9 cellular contexts compared by ENCODE assay signal in the genomic region with DNA sequence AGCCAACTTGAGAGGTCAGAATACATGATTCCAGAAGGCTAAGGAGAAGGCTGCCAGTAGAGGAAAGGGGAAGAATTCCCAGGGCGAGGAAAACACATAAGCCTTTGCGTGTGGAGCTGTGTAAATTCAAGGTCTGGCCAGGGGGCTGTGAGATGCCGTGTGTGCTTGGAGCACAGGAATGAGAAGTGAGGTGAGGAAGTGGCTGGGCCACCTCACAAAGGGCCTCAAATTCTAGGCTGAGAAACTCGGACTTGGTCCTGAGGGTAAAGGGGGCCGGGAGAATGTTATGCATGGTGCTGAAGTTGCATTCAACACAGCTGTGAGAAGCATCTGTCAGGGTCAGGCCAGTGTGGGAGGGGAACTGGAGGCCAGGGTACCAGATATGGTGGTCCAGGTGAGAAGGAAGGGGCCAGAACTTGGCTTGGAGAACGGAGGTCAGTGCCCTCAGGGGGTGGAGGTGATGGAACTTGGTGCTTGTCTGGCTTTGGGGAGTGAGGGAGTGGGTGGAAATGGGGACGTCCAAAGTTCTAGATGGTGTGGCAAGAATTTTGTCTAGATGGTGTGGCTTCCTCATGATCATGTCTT. TPM values are rescaled to one million over a fixed set of nuclear protein-coding genes. Genes with fewer than 3 reads are reported as not detected.
DNase-seq lines count a peak whose midpoint lies in the region; ATAC-seq, FAIRE-seq and TF ChIP-seq lines count a peak whose summit lies in the region.
"Had no signal": no experiment of that assay in that cellular context is flagged by ENCODE, and none has a peak within 500 bp of the region (broad histone marks: within the 10 kb centered on the region; RNA-seq: fewer than 3 reads in every experiment).

No MANE protein-coding gene starts in this region.

- TF ChIP-seq EP300 in HepG2 (IDR thresholded peaks at IDR 0.05; ENCODE audit: low read depth in 2 of 2, low read length in 2 of 2) (no peak), HepG2 (CRISPR knock-in tag; IDR thresholded peaks at IDR 0.05; ENCODE audit: borderline replicate concordance) (no peak)

- TF ChIP-seq CTCF in astrocyte (IDR thresholded peaks at IDR 0.05; ENCODE audit: insufficient read depth, low read depth, low read length) (no peak), HepG2 (CRISPR knock-in tag; IDR thresholded peaks at IDR 0.05) (no peak), testis (IDR thresholded peaks at IDR 0.05) (no peak)

- intact Hi-C loops in HepG2 (cut with micrococcal nuclease; ENCODE audit: unreplicated experiment), result loop anchor here (1.0 to 10.0 kb wide), 2 partner anchors 51 to 117 kb away; partner anchors contain the start of gene ZNF579
- intact Hi-C loops in testis (cut with DNase I; ENCODE audit: low total_unique reads), result no loop called here

- H4K20me1 ChIP-seq in astrocyte (ENCODE audit: insufficient read depth, low read length), result peaks cover 14% of the 10 kb centered on the region
- H4K20me1 ChIP-seq in HepG2 (ENCODE audit: insufficient read depth, low read length), result no peaks in the 10 kb centered on the region

- H3K27ac Mint-ChIP-seq in T-helper 1 cell treated with Interleukin-12 subunit alpha and Interleukin-12 subunit beta and Interleukin-4 antibody, amounts not matched to agents 30 μg/mL and 1 μg/mL, for 36 hours, result peak overlapping the region; percentile 100
- H3K27ac Mint-ChIP-seq in astrocyte (ENCODE audit: unreplicated experiment), result peak overlapping the region; percentile 100

- WGBS in HepG2 (ENCODE audit: low lambda C conversion rate), result 37% methylated on average over 7 of the region's 7 CpGs
- 58 to 66% methylated on average over 7 of the region's 7 CpGs for WGBS in testis, 2 donors

- no peak overlapping the region for H2AFZ ChIP-seq in astrocyte (ENCODE audit: low read depth, low read length)
- H2AFZ ChIP-seq in HepG2 (ENCODE audit: low read length), result no peak overlapping the region

- H3K4me1 Mint-ChIP-seq in T-helper 1 cell treated with Interleukin-12 subunit alpha and Interleukin-12 subunit beta and Interleukin-4 antibody, amounts not matched to agents 30 μg/mL and 1 μg/mL, for 36 hours (ENCODE audit: low read depth), result peaks cover 46% of the 10 kb centered on the region
- H3K4me1 Mint-ChIP-seq in astrocyte (ENCODE audit: low read depth, unreplicated experiment), result peaks cover 22% of the 10 kb centered on the region

- H3K9me3 ChIP-seq in astrocyte (ENCODE audit: insufficient read depth, low read depth, low read length) (no peaks in the 10 kb centered on the region), HepG2 (ENCODE audit: low read length) (no peaks in the 10 kb centered on the region), testis (no peaks in the 10 kb centered on the region)

- CTCF ChIA-PET in HepG2 (lab: Yijun Ruan, JAX; ENCODE audit: low intra/inter-chr PET ratio, low total read pairs), result no interaction called here

- no peaks in the 10 kb centered on the region for H3K9me3 Mint-ChIP-seq in T-helper 1 cell treated with Interleukin-12 subunit alpha and Interleukin-12 subunit beta and Interleukin-4 antibody, amounts not matched to agents 30 μg/mL and 1 μg/mL, for 36 hours
- peaks cover 3% of the 10 kb centered on the region for H3K9me3 Mint-ChIP-seq in astrocyte (ENCODE audit: unreplicated experiment)

- peak overlapping the region; percentile 100 for H3K4me3 Mint-ChIP-seq in T-helper 1 cell treated with Interleukin-12 subunit alpha and Interleukin-12 subunit beta and Interleukin-4 antibody, amounts not matched to agents 30 μg/mL and 1 μg/mL, for 36 hours
- H3K4me3 Mint-ChIP-seq in astrocyte (ENCODE audit: unreplicated experiment), result peak overlapping the region; percentile 100

- no peaks in the 10 kb centered on the region for H3K36me3 ChIP-seq in astrocyte (ENCODE audit: insufficient read depth, low read length)
- H3K36me3 ChIP-seq in HepG2 (replicated peaks in 1 of 2; ENCODE audit: control insufficient read depth in 1 of 2, insufficient read depth in 2 of 2, low read length in 2 of 2), result no peaks in the 10 kb centered on the region
- no peaks in the 10 kb centered on the region for H3K36me3 ChIP-seq in testis (ENCODE audit: low read depth, missing control alignments)

- POLR2A ChIA-PET in HepG2 (lab: Yijun Ruan, JAX), result interaction anchor here (2.3 to 3.3 kb wide), 2 partner anchors 11 to 19 kb away, joined by 12 to 15 read pairs; partner anchors contain the start of genes U2AF2 and ZNF784

- no peak for TF ChIP-seq RAD21 in HepG2 (CRISPR knock-in tag; IDR thresholded peaks at IDR 0.05)

- TF ChIP-seq POLR2A in HepG2 (IDR thresholded peaks at IDR 0.05; ENCODE audit: insufficient read depth in 1 of 2, low read depth in 2 of 2, low read length in 2 of 2), result no peak
- TF ChIP-seq POLR2A in testis (IDR thresholded peaks at IDR 0.05), result no peak

- peaks cover 25% of the 10 kb centered on the region for H3K4me1 ChIP-seq in astrocyte (ENCODE audit: insufficient read depth, low read length)
- peaks cover 57% of the 10 kb centered on the region for H3K4me1 ChIP-seq in HepG2 (ENCODE audit: insufficient read depth, low read length)
- peaks cover 27% of the 10 kb centered on the region for H3K4me1 ChIP-seq in testis

- H3K9ac ChIP-seq in astrocyte (ENCODE audit: low read length) (peak overlapping the region; percentile 100), HepG2 (ENCODE audit: insufficient read depth, low read depth, low read length) (peak overlapping the region; percentile 99)

- BruUV-seq in HepG2 (replicated peaks; lab: Mats Ljungman, UMichigan), result no TSS peak

- in situ Hi-C loops in HepG2 (cut with HindIII; ENCODE audit: extremely low pct_ligation_motif_present, low pct_unique_long_range_greater_than_20kb), result no loop called here

- H3K27me3 Mint-ChIP-seq in T-helper 1 cell treated with Interleukin-12 subunit alpha and Interleukin-12 subunit beta and Interleukin-4 antibody, amounts not matched to agents 30 μg/mL and 1 μg/mL, for 36 hours (ENCODE audit: low read depth), result no peaks in the 10 kb centered on the region
- no peaks in the 10 kb centered on the region for H3K27me3 Mint-ChIP-seq in astrocyte (ENCODE audit: low read depth, unreplicated experiment)

- ATAC-seq in HepG2, result no peak
- no peak for ATAC-seq in GM18858 (IDR thresholded peaks at IDR 0.05; ENCODE audit: unreplicated experiment)

- H3K4me2 ChIP-seq in astrocyte (ENCODE audit: low read length), result peak overlapping the region; percentile 98
- H3K4me2 ChIP-seq in HepG2 (ENCODE audit: low read depth, low read length), result peak overlapping the region; percentile 98

- H3K27ac ChIP-seq in astrocyte (ENCODE audit: low read depth, low read length) (peak overlapping the region; percentile 96), HepG2 (ENCODE audit: extremely low read length, insufficient read depth, low read length) (peak overlapping the region; percentile 86), testis (peak overlapping the region in 1 of 2 donors; percentile 92)

- peaks cover 19% of the 10 kb centered on the region for H3K36me3 Mint-ChIP-seq in T-helper 1 cell treated with Interleukin-12 subunit alpha and Interleukin-12 subunit beta and Interleukin-4 antibody, amounts not matched to agents 30 μg/mL and 1 μg/mL, for 36 hours (ENCODE audit: low read depth)
- H3K36me3 Mint-ChIP-seq in astrocyte (ENCODE audit: low read depth, unreplicated experiment), result peaks cover 7% of the 10 kb centered on the region

- DNase-seq in T-helper 1 cell (no peak), astrocyte (ENCODE audit: low read depth) (no peak), HepG2 (ENCODE audit: low spot score) (no peak), testis (no peak), iPS-NIHi7 (ENCODE audit: extremely low spot score) (no peak), KG1 (lab: John Stamatoyannopoulos, UW) (no peak)

- H3K4me3 ChIP-seq in astrocyte (ENCODE audit: insufficient read depth, low read depth, low read length) (peak overlapping the region; percentile 99), HepG2 (replicated peaks in 1 of 3; ENCODE audit: insufficient read depth in 1 of 3, low read depth in 2 of 3, low read length in 3 of 3) (peak overlapping the region; percentile 93 to 100 (median 94)), testis (peak overlapping the region; percentile 88 to 99)

- H3K27me3 ChIP-seq in astrocyte (ENCODE audit: insufficient read depth, low read length), result no peaks in the 10 kb centered on the region
- no peaks in the 10 kb centered on the region; a peak in 1 of 5 replicates for H3K27me3 ChIP-seq in HepG2 (ENCODE audit: control insufficient read depth in 1 of 2, insufficient read depth in 2 of 2, low read length in 2 of 2)
- no peaks in the 10 kb centered on the region for H3K27me3 ChIP-seq in testis

- no peak for FAIRE-seq in astrocyte (lab: Jason Lieb, UNC)
- no peak for FAIRE-seq in HepG2 (lab: Jason Lieb, UNC)
- FAIRE-seq: A204.1 had no signal

- H3K79me2 ChIP-seq in astrocyte (ENCODE audit: insufficient read depth, low read length), result peaks cover 48% of the 10 kb centered on the region
- H3K79me2 ChIP-seq in HepG2 (ENCODE audit: insufficient read depth, low read length), result peaks cover 23% of the 10 kb centered on the region

RNA-seq across cellular contexts. Expression of gene ZNF580, which starts 4.9 kb away (rescaled TPM):
- 35.8 and 36.6 TPM in 2 replicates for total RNA-seq in astrocyte
- total RNA-seq in HepG2 (2016; rRNA removed; fragmentation: Illumina TruSeq; extraction: Trizol), result 3.0 and 4.4 TPM in 2 replicates
- total RNA-seq in HepG2 (2016; cell fraction: cytosol; rRNA removed; fragmentation: Illumina TruSeq; extraction: Trizol; ENCODE audit: low read depth), result 4.9 and 7.2 TPM in 2 replicates
- 1.4 and 3.8 TPM in 2 replicates for total RNA-seq in HepG2 (2016; cell fraction: insoluble cytoplasmic fraction; rRNA removed; fragmentation: Illumina TruSeq; extraction: Trizol)
- 6.2 and 8.6 TPM in 2 replicates for total RNA-seq in HepG2 (2016; cell fraction: membrane; rRNA removed; fragmentation: Illumina TruSeq; extraction: Trizol)
- 3.4 and 4.3 TPM in 2 replicates for total RNA-seq in HepG2 (2016; cell fraction: nucleus; rRNA removed; fragmentation: Illumina TruSeq; extraction: Trizol)
- 6.0 and 7.0 TPM in 2 replicates for polyA plus RNA-seq in HepG2 (2011; rRNA removed)
- polyA plus RNA-seq in HepG2 (2011; cell fraction: cytosol; rRNA removed), result 4.7 and 7.3 TPM in 2 replicates
- 27.6 and 35.1 TPM in 2 replicates for polyA plus RNA-seq in HepG2 (2011; cell fraction: nucleus; rRNA removed)
- 18.9 and 26.2 TPM in 2 replicates for polyA plus RNA-seq in HepG2 (2012)
- 32.0 and 36.6 TPM in 2 replicates for polyA plus RNA-seq in HepG2 (2016; cell fraction: cytosol; fragmentation: Illumina TruSeq; extraction: Trizol; ENCODE audit: low read depth)
- polyA plus RNA-seq in HepG2 (2016; cell fraction: insoluble cytoplasmic fraction; fragmentation: Illumina TruSeq; extraction: Trizol; ENCODE audit: low read depth), result 11.3 and 16.8 TPM in 2 replicates
- 30.4 and 35.3 TPM in 2 replicates for polyA plus RNA-seq in HepG2 (2016; cell fraction: membrane; fragmentation: Illumina TruSeq; extraction: Trizol; ENCODE audit: low read depth)
- 20.0 and 25.7 TPM in 2 replicates for polyA plus RNA-seq in HepG2 (2016; cell fraction: nucleus; fragmentation: Illumina TruSeq; extraction: Trizol; ENCODE audit: insufficient read depth, low read depth)
- 7.9 and 9.8 TPM in 2 replicates for polyA minus RNA-seq in HepG2 (2011; rRNA and poly(A)+ RNA removed; ENCODE audit: low replicate concordance)
- 8.1 and 9.1 TPM in 2 replicates for polyA minus RNA-seq in HepG2 (2011; cell fraction: cytosol; rRNA and poly(A)+ RNA removed)
- polyA minus RNA-seq in HepG2 (2011; cell fraction: nucleus; rRNA and poly(A)+ RNA removed), result 7.1 and 8.8 TPM in 2 replicates
- total RNA-seq in testis, result 10 to 100 TPM; 37.6 to 38.0 TPM
- polyA plus RNA-seq in testis (ENCODE audit: insufficient read depth, low read depth, low replicate concordance), result 21.7 TPM

RNA-seq across cellular contexts. Expression of gene ZNF581, which starts 7.5 kb away (rescaled TPM):
- total RNA-seq in astrocyte, result 28.4 and 30.0 TPM in 2 replicates
- total RNA-seq in HepG2 (2016; rRNA removed; fragmentation: Illumina TruSeq; extraction: Trizol), result 18.4 and 19.6 TPM in 2 replicates
- total RNA-seq in HepG2 (2016; cell fraction: cytosol; rRNA removed; fragmentation: Illumina TruSeq; extraction: Trizol; ENCODE audit: low read depth), result 34.0 and 35.7 TPM in 2 replicates
- 17.7 and 20.9 TPM in 2 replicates for total RNA-seq in HepG2 (2016; cell fraction: insoluble cytoplasmic fraction; rRNA removed; fragmentation: Illumina TruSeq; extraction: Trizol)
- 38.4 and 42.1 TPM in 2 replicates for total RNA-seq in HepG2 (2016; cell fraction: membrane; rRNA removed; fragmentation: Illumina TruSeq; extraction: Trizol)
- total RNA-seq in HepG2 (2016; cell fraction: nucleus; rRNA removed; fragmentation: Illumina TruSeq; extraction: Trizol), result 10.8 and 12.4 TPM in 2 replicates
- polyA plus RNA-seq in HepG2 (2011; rRNA removed), result 49.5 and 52.6 TPM in 2 replicates
- polyA plus RNA-seq in HepG2 (2011; cell fraction: cytosol; rRNA removed), result 38.8 and 63.7 TPM in 2 replicates
- polyA plus RNA-seq in HepG2 (2011; cell fraction: nucleus; rRNA removed), result 31.7 and 33.0 TPM in 2 replicates
- polyA plus RNA-seq in HepG2 (2012), result 36.3 and 55.4 TPM in 2 replicates
- 26.5 and 29.6 TPM in 2 replicates for polyA plus RNA-seq in HepG2 (2016; cell fraction: cytosol; fragmentation: Illumina TruSeq; extraction: Trizol; ENCODE audit: low read depth)
- 17.0 and 19.4 TPM in 2 replicates for polyA plus RNA-seq in HepG2 (2016; cell fraction: insoluble cytoplasmic fraction; fragmentation: Illumina TruSeq; extraction: Trizol; ENCODE audit: low read depth)
- polyA plus RNA-seq in HepG2 (2016; cell fraction: membrane; fragmentation: Illumina TruSeq; extraction: Trizol; ENCODE audit: low read depth), result 31.3 and 37.7 TPM in 2 replicates
- 21.8 and 23.7 TPM in 2 replicates for polyA plus RNA-seq in HepG2 (2016; cell fraction: nucleus; fragmentation: Illumina TruSeq; extraction: Trizol; ENCODE audit: insufficient read depth, low read depth)
- polyA minus RNA-seq in HepG2 (2011; rRNA and poly(A)+ RNA removed; ENCODE audit: low replicate concordance), result 18.8 and 71.6 TPM in 2 replicates
- 32.7 and 49.8 TPM in 2 replicates for polyA minus RNA-seq in HepG2 (2011; cell fraction: cytosol; rRNA and poly(A)+ RNA removed)
- polyA minus RNA-seq in HepG2 (2011; cell fraction: nucleus; rRNA and poly(A)+ RNA removed), result 8.4 and 9.6 TPM in 2 replicates
- total RNA-seq in testis, result 10 to 100 TPM; 17.3 to 31.2 TPM
- 18.4 TPM for polyA plus RNA-seq in testis (ENCODE audit: insufficient read depth, low read depth, low replicate concordance)

RNA-seq across cellular contexts. Expression of gene ZNF784, which starts 11.6 kb away (rescaled TPM):
- total RNA-seq in astrocyte, result 5.0 and 5.3 TPM in 2 replicates
- total RNA-seq in HepG2 (2016; rRNA removed; fragmentation: Illumina TruSeq; extraction: Trizol), result 4.0 and 4.2 TPM in 2 replicates
- 1.1 and 1.3 TPM in 2 replicates for total RNA-seq in HepG2 (2016; cell fraction: cytosol; rRNA removed; fragmentation: Illumina TruSeq; extraction: Trizol; ENCODE audit: low read depth)
- total RNA-seq in HepG2 (2016; cell fraction: insoluble cytoplasmic fraction; rRNA removed; fragmentation: Illumina TruSeq; extraction: Trizol), result 3.2 and 4.6 TPM in 2 replicates
- total RNA-seq in HepG2 (2016; cell fraction: membrane; rRNA removed; fragmentation: Illumina TruSeq; extraction: Trizol), result 3.3 and 3.7 TPM in 2 replicates
- 1.9 and 2.1 TPM in 2 replicates for total RNA-seq in HepG2 (2016; cell fraction: nucleus; rRNA removed; fragmentation: Illumina TruSeq; extraction: Trizol)
- 4.1 and 5.1 TPM in 2 replicates for polyA plus RNA-seq in HepG2 (2011; rRNA removed)
- polyA plus RNA-seq in HepG2 (2011; cell fraction: cytosol; rRNA removed), result 2.9 and 3.0 TPM in 2 replicates
- 9.8 and 12.0 TPM in 2 replicates for polyA plus RNA-seq in HepG2 (2011; cell fraction: nucleus; rRNA removed)
- polyA plus RNA-seq in HepG2 (2012), result 4.6 and 5.3 TPM in 2 replicates
- 1.1 and 1.2 TPM in 2 replicates for polyA plus RNA-seq in HepG2 (2016; cell fraction: cytosol; fragmentation: Illumina TruSeq; extraction: Trizol; ENCODE audit: low read depth)
- 4.7 and 4.8 TPM in 2 replicates for polyA plus RNA-seq in HepG2 (2016; cell fraction: insoluble cytoplasmic fraction; fragmentation: Illumina TruSeq; extraction: Trizol; ENCODE audit: low read depth)
- 1.6 and 1.9 TPM in 2 replicates for polyA plus RNA-seq in HepG2 (2016; cell fraction: membrane; fragmentation: Illumina TruSeq; extraction: Trizol; ENCODE audit: low read depth)
- polyA plus RNA-seq in HepG2 (2016; cell fraction: nucleus; fragmentation: Illumina TruSeq; extraction: Trizol; ENCODE audit: insufficient read depth, low read depth), result 4.1 and 5.8 TPM in 2 replicates
- polyA minus RNA-seq in HepG2 (2011; rRNA and poly(A)+ RNA removed; ENCODE audit: low replicate concordance), result 2.9 and 8.2 TPM in 2 replicates
- polyA minus RNA-seq in HepG2 (2011; cell fraction: cytosol; rRNA and poly(A)+ RNA removed), result 1.7 and 2.9 TPM in 2 replicates
- polyA minus RNA-seq in HepG2 (2011; cell fraction: nucleus; rRNA and poly(A)+ RNA removed), result 4.8 and 5.4 TPM in 2 replicates
- 10 to 100 TPM; 10.3 to 13.0 TPM for total RNA-seq in testis
- polyA plus RNA-seq in testis (ENCODE audit: insufficient read depth, low read depth, low replicate concordance), result 6.6 TPM

RNA-seq across cellular contexts. Expression of gene CCDC106, which starts 12.1 kb away (rescaled TPM):
- total RNA-seq in astrocyte (12.2 and 12.8 TPM in 2 replicates), HepG2 (2016; rRNA removed; fragmentation: Illumina TruSeq; extraction: Trizol) (7.0 and 8.8 TPM in 2 replicates), testis (10 to 100 TPM; 57.0 to 84.9 TPM)
- total RNA-seq in HepG2 (2016; cell fraction: cytosol; rRNA removed; fragmentation: Illumina TruSeq; extraction: Trizol; ENCODE audit: low read depth), result 10.8 and 12.3 TPM in 2 replicates
- total RNA-seq in HepG2 (2016; cell fraction: insoluble cytoplasmic fraction; rRNA removed; fragmentation: Illumina TruSeq; extraction: Trizol), result 4.5 and 9.6 TPM in 2 replicates
- total RNA-seq in HepG2 (2016; cell fraction: membrane; rRNA removed; fragmentation: Illumina TruSeq; extraction: Trizol), result 15.2 and 19.5 TPM in 2 replicates
- total RNA-seq in HepG2 (2016; cell fraction: nucleus; rRNA removed; fragmentation: Illumina TruSeq; extraction: Trizol), result 4.3 and 4.4 TPM in 2 replicates
- polyA plus RNA-seq in HepG2 (2011; rRNA removed) (4.7 and 6.2 TPM in 2 replicates), testis (ENCODE audit: insufficient read depth, low read depth, low replicate concordance) (34.5 TPM)
- 3.2 and 6.1 TPM in 2 replicates for polyA plus RNA-seq in HepG2 (2011; cell fraction: cytosol; rRNA removed)
- 12.9 and 13.3 TPM in 2 replicates for polyA plus RNA-seq in HepG2 (2011; cell fraction: nucleus; rRNA removed)
- polyA plus RNA-seq in HepG2 (2012), result 4.6 and 4.9 TPM in 2 replicates
- polyA plus RNA-seq in HepG2 (2016; cell fraction: cytosol; fragmentation: Illumina TruSeq; extraction: Trizol; ENCODE audit: low read depth), result 17.8 and 22.3 TPM in 2 replicates
- 10.6 and 16.4 TPM in 2 replicates for polyA plus RNA-seq in HepG2 (2016; cell fraction: insoluble cytoplasmic fraction; fragmentation: Illumina TruSeq; extraction: Trizol; ENCODE audit: low read depth)
- polyA plus RNA-seq in HepG2 (2016; cell fraction: membrane; fragmentation: Illumina TruSeq; extraction: Trizol; ENCODE audit: low read depth), result 23.8 and 25.2 TPM in 2 replicates
- 20.2 and 22.7 TPM in 2 replicates for polyA plus RNA-seq in HepG2 (2016; cell fraction: nucleus; fragmentation: Illumina TruSeq; extraction: Trizol; ENCODE audit: insufficient read depth, low read depth)
- polyA minus RNA-seq in HepG2 (2011; rRNA and poly(A)+ RNA removed; ENCODE audit: low replicate concordance), result 4.4 and 6.2 TPM in 2 replicates
- polyA minus RNA-seq in HepG2 (2011; cell fraction: cytosol; rRNA and poly(A)+ RNA removed), result 1.8 and 3.4 TPM in 2 replicates
- 2.2 and 3.9 TPM in 2 replicates for polyA minus RNA-seq in HepG2 (2011; cell fraction: nucleus; rRNA and poly(A)+ RNA removed)

RNA-seq across cellular contexts. Expression of gene U2AF2, which starts 18.9 kb away (rescaled TPM):
- total RNA-seq in astrocyte (183 and 194 TPM in 2 replicates), HepG2 (2016; rRNA removed; fragmentation: Illumina TruSeq; extraction: Trizol) (124 and 127 TPM in 2 replicates), testis (100 to 1,000 TPM; 264 to 281 TPM)
- total RNA-seq in HepG2 (2016; cell fraction: cytosol; rRNA removed; fragmentation: Illumina TruSeq; extraction: Trizol; ENCODE audit: low read depth), result 22.0 and 23.9 TPM in 2 replicates
- 117 and 129 TPM in 2 replicates for total RNA-seq in HepG2 (2016; cell fraction: insoluble cytoplasmic fraction; rRNA removed; fragmentation: Illumina TruSeq; extraction: Trizol)
- 34.1 and 39.9 TPM in 2 replicates for total RNA-seq in HepG2 (2016; cell fraction: membrane; rRNA removed; fragmentation: Illumina TruSeq; extraction: Trizol)
- total RNA-seq in HepG2 (2016; cell fraction: nucleus; rRNA removed; fragmentation: Illumina TruSeq; extraction: Trizol), result 67.4 and 78.0 TPM in 2 replicates
- polyA plus RNA-seq in HepG2 (2011; rRNA removed) (84.3 and 116 TPM in 2 replicates), testis (ENCODE audit: insufficient read depth, low read depth, low replicate concordance) (163 TPM)
- 64.9 and 87.3 TPM in 2 replicates for polyA plus RNA-seq in HepG2 (2011; cell fraction: cytosol; rRNA removed)
- polyA plus RNA-seq in HepG2 (2011; cell fraction: nucleus; rRNA removed), result 388 and 484 TPM in 2 replicates
- polyA plus RNA-seq in HepG2 (2012), result 86.8 and 111 TPM in 2 replicates
- polyA plus RNA-seq in HepG2 (2016; cell fraction: cytosol; fragmentation: Illumina TruSeq; extraction: Trizol; ENCODE audit: low read depth), result 10.3 TPM in 2 replicates
- polyA plus RNA-seq in HepG2 (2016; cell fraction: insoluble cytoplasmic fraction; fragmentation: Illumina TruSeq; extraction: Trizol; ENCODE audit: low read depth), result 146 and 162 TPM in 2 replicates
- 21.2 and 21.5 TPM in 2 replicates for polyA plus RNA-seq in HepG2 (2016; cell fraction: membrane; fragmentation: Illumina TruSeq; extraction: Trizol; ENCODE audit: low read depth)
- polyA plus RNA-seq in HepG2 (2016; cell fraction: nucleus; fragmentation: Illumina TruSeq; extraction: Trizol; ENCODE audit: insufficient read depth, low read depth), result 178 and 182 TPM in 2 replicates
- polyA minus RNA-seq in HepG2 (2011; rRNA and poly(A)+ RNA removed; ENCODE audit: low replicate concordance), result 124 and 144 TPM in 2 replicates
- polyA minus RNA-seq in HepG2 (2011; cell fraction: cytosol; rRNA and poly(A)+ RNA removed), result 41.7 and 55.9 TPM in 2 replicates
- polyA minus RNA-seq in HepG2 (2011; cell fraction: nucleus; rRNA and poly(A)+ RNA removed), result 60.4 and 76.0 TPM in 2 replicates
